11 cellular contexts compared by ENCODE assay signal in genomic region chr3:113166357-113166718, GRCh38. TPM values are rescaled to one million over a fixed set of nuclear protein-coding genes. Genes with fewer than 3 reads are reported as not detected.
A peak's percentile ranks its signal among the peaks of the same experiment; 100 is the strongest.
DNase-seq lines count a peak whose midpoint lies in the region; ATAC-seq and TF ChIP-seq lines count a peak whose summit lies in the region.
"Had no signal": no experiment of that assay in that cellular context is flagged by ENCODE, and none has a peak within 500 bp of the region (broad histone marks: within the 10 kb centered on the region; RNA-seq: fewer than 3 reads in every experiment).

No MANE protein-coding gene starts in this region.

- H3K27ac ChIP-seq in breast epithelium (peak overlapping the region; percentile 77 to 85), right cardiac atrium (ENCODE audit: low read length) (peak overlapping the region; percentile 57), trophoblast cell (ENCODE audit: low read depth, low read length) (peak overlapping the region; percentile 93)

- H3K14ac ChIP-seq in trophoblast cell (ENCODE audit: low read length): peak overlapping the region; percentile 80

- H2BK120ac ChIP-seq in trophoblast cell (ENCODE audit: insufficient read depth, low read length, poor library complexity): peak overlapping the region; percentile 86

- peak overlapping the region; percentile 25 for H4K8ac ChIP-seq in trophoblast cell (ENCODE audit: low read depth, low read length)

- ATAC-seq in right cardiac atrium: no peak
- ATAC-seq in GM21390 (IDR thresholded peaks at IDR 0.05; ENCODE audit: unreplicated experiment): no peak
- ATAC-seq: T-cell had no signal

- H3K4me1 Mint-ChIP-seq in MCF 10A (ENCODE audit: insufficient read depth, unreplicated experiment): no peaks in the 10 kb centered on the region
- H3K4me1 Mint-ChIP-seq: T-cell had no signal

- H3K4ac ChIP-seq in trophoblast cell (ENCODE audit: low read depth, low read length): peak overlapping the region; percentile 68

- 88% methylated on average over 1 of the region's 1 CpG for whole genome bisulfite sequencing in right cardiac atrium
- WGBS in trophoblast cell (ENCODE audit: extremely low coverage, insufficient coverage, insufficient read length): no CpG with 5 or more reads among the region's 1 CpG

- H2BK5ac ChIP-seq in trophoblast cell (ENCODE audit: low read depth, low read length, poor library complexity): peak overlapping the region; percentile 89

- peaks cover 29% of the 10 kb centered on the region for H3K79me1 ChIP-seq in trophoblast cell (ENCODE audit: low read length)

- H4K12ac ChIP-seq in trophoblast cell (ENCODE audit: low read depth, low read length): peak overlapping the region; percentile 32

- H2AK5ac ChIP-seq in trophoblast cell (ENCODE audit: low read length): no peak overlapping the region

- H3K36me3 Mint-ChIP-seq in MCF 10A (ENCODE audit: insufficient read depth, unreplicated experiment): peaks cover 10% of the 10 kb centered on the region
- H3K36me3 Mint-ChIP-seq: T-cell had no signal

- CTCF ChIA-PET in MCF 10A (lab: Yijun Ruan, JAX): interaction anchor here (0.5 to 0.6 kb wide), 3 partner anchors 14 to 348 kb away, joined by 3 to 4 read pairs (median 3); partner anchors contain the start of gene SPICE1

- H3K36me3 ChIP-seq in breast epithelium: no peaks in the 10 kb centered on the region
- no peaks in the 10 kb centered on the region for H3K36me3 ChIP-seq in trophoblast cell (ENCODE audit: control insufficient read depth in 1 of 2, insufficient read depth in 2 of 2, low read length in 2 of 2)
- H3K36me3 ChIP-seq: MG63 had no signal

- H3K27me3 Mint-ChIP-seq in MCF 10A (ENCODE audit: insufficient read depth, unreplicated experiment): no peaks in the 10 kb centered on the region

- no peaks in the 10 kb centered on the region for H3K9me3 Mint-ChIP-seq in MCF 10A (ENCODE audit: unreplicated experiment)
- H3K9me3 Mint-ChIP-seq: T-cell had no signal

- no peak overlapping the region for H3K9ac ChIP-seq in trophoblast cell (ENCODE audit: low read length)

- H3K4me3 Mint-ChIP-seq in MCF 10A (ENCODE audit: unreplicated experiment): no peak overlapping the region
- H3K4me3 Mint-ChIP-seq: T-cell had no signal

- H3K4me1 ChIP-seq in breast epithelium: peaks cover 0 to 14% of the 10 kb centered on the region in 2 donors
- peaks cover 7% of the 10 kb centered on the region for H3K4me1 ChIP-seq in right cardiac atrium (ENCODE audit: control insufficient read depth, insufficient read depth, low read length)
- H3K4me1 ChIP-seq in trophoblast cell (ENCODE audit: control insufficient read depth in 1 of 2, insufficient read depth in 2 of 2, low read length in 2 of 2): peaks cover 15 to 22% of the 10 kb centered on the region in 2 experiments

- H3K4me2 ChIP-seq in trophoblast cell (ENCODE audit: low read length): no peak overlapping the region

- TF ChIP-seq CTCF in breast epithelium (IDR thresholded peaks at IDR 0.05) (no peak), MCF 10A (IDR thresholded peaks at IDR 0.05; ENCODE audit: unreplicated experiment) (no peak)

- no peak for TF ChIP-seq POLR2A in breast epithelium (IDR thresholded peaks at IDR 0.05)

- H3K9me3 ChIP-seq in breast epithelium: no peaks in the 10 kb centered on the region
- H3K9me3 ChIP-seq in right cardiac atrium (ENCODE audit: control insufficient read depth, low read length): no peaks in the 10 kb centered on the region
- no peaks in the 10 kb centered on the region for H3K9me3 ChIP-seq in trophoblast cell (ENCODE audit: insufficient read depth, low read depth, low read length)
- H3K9me3 ChIP-seq: MG63 had no signal

- no peak overlapping the region for H3K27ac Mint-ChIP-seq in MCF 10A (ENCODE audit: low read depth, unreplicated experiment)
- H3K27ac Mint-ChIP-seq: T-cell had no signal

- no peak overlapping the region for H3K23ac ChIP-seq in trophoblast cell (ENCODE audit: low read length)

- no TSS peak for BruUV-seq in MCF 10A (replicated peaks; lab: Mats Ljungman, UMichigan)

- no peak overlapping the region for H2BK12ac ChIP-seq in trophoblast cell (ENCODE audit: low read length)

- POLR2A ChIA-PET in MCF 10A (lab: Yijun Ruan, JAX): interaction anchor here (0.7 to 2.2 kb wide), 4 partner anchors 10 to 580 kb away, joined by 3 to 7 read pairs (median 3); partner anchors contain the start of gene NAA50

- peak overlapping the region; percentile 84 for H4K91ac ChIP-seq in trophoblast cell (ENCODE audit: low read depth, low read length)

- intact Hi-C loops in breast epithelium (cut with DNase I; ENCODE audit: low total_unique reads): no loop called here
- intact Hi-C loops in MCF 10A (cut with micrococcal nuclease): no loop called here
- intact Hi-C loops in right cardiac atrium (cut with DNase I): no loop called here

- no peak overlapping the region for H3K4me3 ChIP-seq in breast epithelium
- no peak overlapping the region for H3K4me3 ChIP-seq in right cardiac atrium (ENCODE audit: low read length)
- H3K4me3 ChIP-seq in trophoblast cell (ENCODE audit: low read depth, low read length): no peak overlapping the region
- H3K4me3 ChIP-seq: MG63 had no signal

- H2AFZ ChIP-seq in trophoblast cell (ENCODE audit: insufficient read depth, low read length, poor library complexity): no peak overlapping the region

- no peak for DNase-seq in breast epithelium (ENCODE audit: low spot score in 2 of 2)
- DNase-seq in MCF 10A (ENCODE audit: unreplicated experiment): no peak
- no peak for DNase-seq in right cardiac atrium
- DNase-seq in trophoblast cell: no peak
- DNase-seq in cortex of kidney (lab: John Stamatoyannopoulos, UW): no peak
- no peak for DNase-seq in AG08395 (ENCODE audit: low spot score)
- no peak for DNase-seq in NCI-H2196 treated with DMSO at 0.1 percent for 48 hours (lab: John Stamatoyannopoulos, UW; ENCODE audit: unreplicated experiment)
- DNase-seq: activated T-cell treated with anti-CD3 and anti-CD28 coated beads, Interleukin-2, amount 50 U/mL, for 1 hour; T-cell had no signal

- H3K79me2 ChIP-seq in trophoblast cell (ENCODE audit: control insufficient read depth, insufficient read depth, low read length, poor library complexity): no peaks in the 10 kb centered on the region

- no peaks in the 10 kb centered on the region for H3K27me3 ChIP-seq in breast epithelium
- H3K27me3 ChIP-seq in right cardiac atrium (ENCODE audit: control insufficient read depth, insufficient read depth): no peaks in the 10 kb centered on the region
- no peaks in the 10 kb centered on the region for H3K27me3 ChIP-seq in trophoblast cell (ENCODE audit: insufficient read depth, low read length)
- H3K27me3 ChIP-seq: MG63 had no signal

- no peak overlapping the region for H3K18ac ChIP-seq in trophoblast cell (ENCODE audit: low read length)

RNA-seq across cellular contexts. Expression of gene BOC, which starts 45.0 kb away (rescaled TPM):
- total RNA-seq in breast epithelium: 10 to 100 TPM; 48.8 to 56.6 (median 55.1) TPM
- total RNA-seq in MCF 10A (2022): 1.8 and 2.3 TPM in 2 replicates
- total RNA-seq in right cardiac atrium: 10 to 100 TPM; 12.9 to 45.3 (median 15.4) TPM
- 5.2 TPM for polyA plus RNA-seq in right cardiac atrium
- 43.4 and 43.9 TPM in 2 replicates for polyA plus RNA-seq in trophoblast cell (2013)
